Comparison of ENCODE assay signal across 16 cellular contexts in genomic region chrX:109952050-109952449, GRCh38. TPM values are rescaled to one million over a fixed set of nuclear protein-coding genes. Genes with fewer than 3 reads are reported as not detected.
A peak's percentile ranks its signal among the peaks of the same experiment; 100 is the strongest.
DNase-seq lines count a peak whose midpoint lies in the region; TF ChIP-seq lines count a peak whose summit lies in the region.
"Had no signal": no experiment of that assay in that cellular context is flagged by ENCODE, and none has a peak within 500 bp of the region (broad histone marks: within the 10 kb centered on the region; RNA-seq: fewer than 3 reads in every experiment).

No MANE protein-coding gene starts in this region.

- H3K36me3 Mint-ChIP-seq in neural crest cell (ENCODE audit: low read depth), result no peaks in the 10 kb centered on the region
- H3K36me3 Mint-ChIP-seq: naive B cell had no signal

- TF ChIP-seq CTCF in epithelial cell of esophagus (IDR thresholded peaks at IDR 0.05; ENCODE audit: insufficient read depth, low read depth, low read length, missing control alignments), result no peak
- TF ChIP-seq CTCF in neural crest cell (conservative IDR thresholded peaks at IDR 0.05), result no peak

- no peaks in the 10 kb centered on the region for H3K27me3 Mint-ChIP-seq in neural crest cell (ENCODE audit: low read depth)
- H3K27me3 Mint-ChIP-seq: activated CD4-positive, alpha-beta T cell treated with anti-CD3 and anti-CD28 coated beads for 36 hours; naive B cell had no signal

- DNase-seq in EH (ENCODE audit: low read depth), result peak; percentile 9
- DNase-seq in LoVo (ENCODE audit: low spot score), result peak; percentile 12
- peak; percentile 22 for DNase-seq in epithelial cell of esophagus (ENCODE audit: low read depth)
- DNase-seq in neural crest cell (ENCODE audit: low read depth, low spot score), result no peak
- no peak for DNase-seq in NCI-H146 (lab: John Stamatoyannopoulos, UW)
- DNase-seq in COLO829 (ENCODE audit: low spot score), result no peak
- DNase-seq in inferior parietal cortex (ENCODE audit: extremely low spot score), result no peak
- no peak for DNase-seq in OCI-M1 (lab: John Stamatoyannopoulos, UW)
- DNase-seq: activated CD4-positive, alpha-beta T cell treated with anti-CD3 and anti-CD28 coated beads for 36 hours; activated gamma-delta T cell treated with Interleukin-2 at 50 U/mL for 16 hours; amygdala; DMS 273 treated with DMSO at 0.1 percent for 48 hours; naive B cell; NCI-H1436 treated with DMSO at 0.1 percent for 48 hours; NCI-H524; spleen had no signal

- H3K4me1 Mint-ChIP-seq in neural crest cell, result no peaks in the 10 kb centered on the region

- no peak overlapping the region for H3K4me3 Mint-ChIP-seq in neural crest cell
- H3K4me3 Mint-ChIP-seq: activated CD4-positive, alpha-beta T cell treated with anti-CD3 and anti-CD28 coated beads for 36 hours; naive B cell had no signal

- peaks cover 2% of the 10 kb centered on the region for H3K9me3 Mint-ChIP-seq in neural crest cell

- no peak overlapping the region for H3K4me3 ChIP-seq in epithelial cell of esophagus (ENCODE audit: low read length)
- H3K4me3 ChIP-seq: spleen had no signal

- H3K27ac Mint-ChIP-seq in neural crest cell (ENCODE audit: unreplicated experiment), result peak overlapping the region; percentile 44
- H3K27ac Mint-ChIP-seq: activated CD4-positive, alpha-beta T cell treated with anti-CD3 and anti-CD28 coated beads for 36 hours; naive B cell had no signal

RNA-seq across cellular contexts. Expression of gene TMEM164, which starts 50.9 kb away (rescaled TPM):
- total RNA-seq in neural crest cell, result 85.3 and 90.2 TPM in 2 replicates

Comparison
In these comparisons a context has a peak if more than half of its experiments do, and no peak if none do; other contexts are left out.
1. DNase-seq: peak in EH (single experiment), LoVo (single experiment) and epithelial cell of esophagus (single experiment); none in neural crest cell (single experiment), NCI-H146 (single experiment), COLO829 (single experiment), inferior parietal cortex (single experiment) and OCI-M1 (single experiment).